Comparison of ENCODE assay signal across 11 cellular contexts in genomic region chr2:215811003-215811402, GRCh38.
A peak's percentile ranks its signal among the peaks of the same experiment; 100 is the strongest.
DNase-seq lines count a peak whose midpoint lies in the region; ATAC-seq lines count a peak whose summit lies in the region.
"Had no signal": no experiment of that assay in that cellular context is flagged by ENCODE, and none has a peak within 500 bp of the region (broad histone marks: within the 10 kb centered on the region; RNA-seq: fewer than 3 reads in every experiment).

No MANE protein-coding gene starts in this region.

- no peak overlapping the region for H3K4me3 Mint-ChIP-seq in activated CD4-positive, alpha-beta memory T cell treated with anti-CD3 and anti-CD28 coated beads, Interleukin-2, amount 10 ng/mL, durations not matched to agents 7 days and 5 days
- H3K4me3 Mint-ChIP-seq in activated CD4-positive, alpha-beta memory T cell treated with anti-CD3 and anti-CD28 coated beads for 36 hours, result no peak overlapping the region
- no peak overlapping the region for H3K4me3 Mint-ChIP-seq in stimulated activated effector memory CD8-positive, alpha-beta T cell treated with anti-CD3 and anti-CD28 coated beads, Interleukin-12 subunit alpha, Interleukin-12 subunit beta, amount 100 ng/mL, for 72 hours
- H3K4me3 Mint-ChIP-seq: activated T-cell treated with anti-CD3 and anti-CD28 coated beads, Interleukin-2, amount 50 U/mL, for 24 hours had no signal

- peak overlapping the region; percentile 62 for H3K27ac Mint-ChIP-seq in activated CD4-positive, alpha-beta memory T cell treated with anti-CD3 and anti-CD28 coated beads, Interleukin-2, amount 10 ng/mL, durations not matched to agents 7 days and 5 days
- H3K27ac Mint-ChIP-seq in activated CD4-positive, alpha-beta memory T cell treated with anti-CD3 and anti-CD28 coated beads for 36 hours, result no peak overlapping the region
- H3K27ac Mint-ChIP-seq in stimulated activated effector memory CD8-positive, alpha-beta T cell treated with anti-CD3 and anti-CD28 coated beads, Interleukin-12 subunit alpha, Interleukin-12 subunit beta, amount 100 ng/mL, for 72 hours, result peak overlapping the region; percentile 34
- H3K27ac Mint-ChIP-seq: activated T-cell treated with anti-CD3 and anti-CD28 coated beads, Interleukin-2, amount 50 U/mL, for 24 hours had no signal

- CTCF ChIA-PET in activated CD4-positive, alpha-beta memory T cell treated with anti-CD3 and anti-CD28 coated beads, Interleukin-2, amount 10 ng/mL, durations not matched to agents 7 days and 5 days (lab: Charles Lee), result interaction anchor here (1.2 to 1.7 kb wide), 2 partner anchors 13 to 17 kb away, joined by 3 to 5 read pairs; no protein-coding TSS in a partner anchor
- CTCF ChIA-PET in activated CD4-positive, alpha-beta memory T cell treated with anti-CD3 and anti-CD28 coated beads for 36 hours (lab: Charles Lee), result interaction anchor here (0.7 kb wide), 1 partner anchor 108 kb away, joined by 3 read pairs; no protein-coding TSS in a partner anchor

- H3K4me1 Mint-ChIP-seq in activated CD4-positive, alpha-beta memory T cell treated with anti-CD3 and anti-CD28 coated beads, Interleukin-2, amount 10 ng/mL, durations not matched to agents 7 days and 5 days, result peaks cover 17% of the 10 kb centered on the region
- peaks cover 15% of the 10 kb centered on the region for H3K4me1 Mint-ChIP-seq in activated CD4-positive, alpha-beta memory T cell treated with anti-CD3 and anti-CD28 coated beads for 36 hours (ENCODE audit: low read depth)
- peaks cover 20% of the 10 kb centered on the region for H3K4me1 Mint-ChIP-seq in stimulated activated effector memory CD8-positive, alpha-beta T cell treated with anti-CD3 and anti-CD28 coated beads, Interleukin-12 subunit alpha, Interleukin-12 subunit beta, amount 100 ng/mL, for 72 hours

- DNase-seq in activated CD4-positive, alpha-beta memory T cell treated with anti-CD3 and anti-CD28 coated beads, Interleukin-2, amount 10 ng/mL, durations not matched to agents 7 days and 5 days, result no peak
- DNase-seq in activated CD4-positive, alpha-beta memory T cell treated with anti-CD3 and anti-CD28 coated beads for 36 hours, result no peak
- no peak for DNase-seq in stimulated activated effector memory CD8-positive, alpha-beta T cell treated with anti-CD3 and anti-CD28 coated beads, Interleukin-12 subunit alpha, Interleukin-12 subunit beta, amount 100 ng/mL, for 72 hours (ENCODE audit: low spot score in 2 of 2)
- DNase-seq in NCI-H2107 treated with DMSO at 0.1 percent for 48 hours (lab: John Stamatoyannopoulos, UW; ENCODE audit: unreplicated experiment), result no peak
- no peak for DNase-seq in NCI-H1092 treated with DMSO at 0.1 percent for 48 hours (lab: John Stamatoyannopoulos, UW)
- DNase-seq: activated T-cell treated with anti-CD3 and anti-CD28 coated beads, Interleukin-2, amount 50 U/mL, for 24 hours; mesendoderm; NCI-H446 had no signal

- POLR2A ChIA-PET in activated CD4-positive, alpha-beta memory T cell treated with anti-CD3 and anti-CD28 coated beads, Interleukin-2, amount 10 ng/mL, durations not matched to agents 7 days and 5 days (lab: Charles Lee), result interaction anchor here (1.1 kb wide), 1 partner anchor 500 kb away, joined by 3 read pairs; the partner anchor contains the start of gene ATIC
- POLR2A ChIA-PET in activated CD4-positive, alpha-beta memory T cell treated with anti-CD3 and anti-CD28 coated beads for 36 hours (lab: Charles Lee), result no interaction called here

- intact Hi-C loops in activated CD4-positive, alpha-beta memory T cell treated with anti-CD3 and anti-CD28 coated beads for 36 hours (cut with micrococcal nuclease), result no loop called here

- ATAC-seq in HG02642 (IDR thresholded peaks at IDR 0.05; ENCODE audit: poor library complexity, unreplicated experiment) (peak; percentile 21), HG03469 (IDR thresholded peaks at IDR 0.05; ENCODE audit: unreplicated experiment) (peak; percentile 30)
- no peak for ATAC-seq in stimulated activated effector memory CD8-positive, alpha-beta T cell treated with anti-CD3 and anti-CD28 coated beads, Interleukin-12 subunit alpha, Interleukin-12 subunit beta, amount 100 ng/mL, for 72 hours
- ATAC-seq in activated CD4-positive, CD25-positive, alpha-beta regulatory T cell treated with anti-CD3 and anti-CD28 coated beads, Interleukin-2, amount 50 U/mL, for 24 hours, result no peak

- H3K27me3 Mint-ChIP-seq in activated CD4-positive, alpha-beta memory T cell treated with anti-CD3 and anti-CD28 coated beads, Interleukin-2, amount 10 ng/mL, durations not matched to agents 7 days and 5 days, result no peaks in the 10 kb centered on the region
- no peaks in the 10 kb centered on the region for H3K27me3 Mint-ChIP-seq in activated CD4-positive, alpha-beta memory T cell treated with anti-CD3 and anti-CD28 coated beads for 36 hours
- H3K27me3 Mint-ChIP-seq: activated T-cell treated with anti-CD3 and anti-CD28 coated beads, Interleukin-2, amount 50 U/mL, for 24 hours had no signal

- H3K9me3 Mint-ChIP-seq in activated CD4-positive, alpha-beta memory T cell treated with anti-CD3 and anti-CD28 coated beads, Interleukin-2, amount 10 ng/mL, durations not matched to agents 7 days and 5 days, result no peaks in the 10 kb centered on the region
- no peaks in the 10 kb centered on the region for H3K9me3 Mint-ChIP-seq in activated CD4-positive, alpha-beta memory T cell treated with anti-CD3 and anti-CD28 coated beads for 36 hours
- H3K9me3 Mint-ChIP-seq in stimulated activated effector memory CD8-positive, alpha-beta T cell treated with anti-CD3 and anti-CD28 coated beads, Interleukin-12 subunit alpha, Interleukin-12 subunit beta, amount 100 ng/mL, for 72 hours, result no peaks in the 10 kb centered on the region
- H3K9me3 Mint-ChIP-seq: activated T-cell treated with anti-CD3 and anti-CD28 coated beads, Interleukin-2, amount 50 U/mL, for 24 hours had no signal

- no peaks in the 10 kb centered on the region for H3K36me3 Mint-ChIP-seq in activated CD4-positive, alpha-beta memory T cell treated with anti-CD3 and anti-CD28 coated beads, Interleukin-2, amount 10 ng/mL, durations not matched to agents 7 days and 5 days (ENCODE audit: low read depth)
- no peaks in the 10 kb centered on the region for H3K36me3 Mint-ChIP-seq in activated CD4-positive, alpha-beta memory T cell treated with anti-CD3 and anti-CD28 coated beads for 36 hours
- no peaks in the 10 kb centered on the region for H3K36me3 Mint-ChIP-seq in stimulated activated effector memory CD8-positive, alpha-beta T cell treated with anti-CD3 and anti-CD28 coated beads, Interleukin-12 subunit alpha, Interleukin-12 subunit beta, amount 100 ng/mL, for 72 hours

Comparison
In these comparisons a context has a peak if more than half of its experiments do, and no peak if none do; other contexts are left out.
1. ATAC-seq: peak in HG02642 (single experiment) and HG03469 (single experiment); none in stimulated activated effector memory CD8-positive, alpha-beta T cell treated with anti-CD3 and anti-CD28 coated beads, Interleukin-12 subunit alpha, Interleukin-12 subunit beta, amount 100 ng/mL, for 72 hours (single experiment) and activated CD4-positive, CD25-positive, alpha-beta regulatory T cell treated with anti-CD3 and anti-CD28 coated beads, Interleukin-2, amount 50 U/mL, for 24 hours (0 of 2).